Comparison of ENCODE assay signal across 8 cellular contexts in the genomic region with DNA sequence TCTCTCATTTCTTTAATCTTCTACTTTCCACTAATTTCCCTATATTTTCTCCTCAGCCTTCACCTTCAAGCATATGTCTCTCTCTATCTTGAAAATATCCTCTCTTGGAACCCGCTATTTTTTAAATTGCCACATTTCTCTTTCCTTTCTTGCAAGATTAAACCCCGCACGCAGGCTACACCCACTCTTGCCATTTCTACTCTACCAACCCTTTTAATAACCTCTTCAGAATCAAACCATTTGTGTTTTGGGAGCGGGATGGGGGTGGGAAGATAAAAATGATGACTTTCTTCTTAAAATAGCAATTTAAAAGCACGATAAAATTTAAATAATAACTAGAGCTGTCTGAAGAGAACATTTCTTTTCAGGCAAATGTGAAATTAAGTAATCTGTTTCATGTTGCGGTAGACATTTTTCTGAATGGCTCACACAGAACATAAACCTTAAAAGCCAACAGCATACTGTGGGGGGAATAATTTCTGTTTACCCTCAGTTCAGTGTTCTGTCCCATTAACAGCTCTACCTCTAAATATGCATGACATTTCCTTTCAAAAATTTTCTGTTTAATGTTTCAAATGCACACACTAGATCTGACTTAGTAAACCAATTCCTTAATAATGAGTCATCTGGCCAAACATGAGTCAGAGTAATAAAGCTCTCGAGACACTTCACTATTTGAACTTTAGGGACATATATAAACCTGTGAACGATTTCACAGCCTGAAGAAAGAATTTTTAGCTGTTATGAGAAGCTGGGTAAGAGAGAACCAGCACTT. TPM values are rescaled to one million over a fixed set of nuclear protein-coding genes. Genes with fewer than 3 reads are reported as not detected.
A peak's percentile ranks its signal among the peaks of the same experiment; 100 is the strongest.
DNase-seq lines count a peak whose midpoint lies in the region; ATAC-seq and TF ChIP-seq lines count a peak whose summit lies in the region.

No MANE protein-coding gene starts in this region.

- peak; percentile 84 for DNase-seq in GM04504 (ENCODE audit: low read depth)
- peak; percentile 6 for DNase-seq in NCI-H146 (lab: John Stamatoyannopoulos, UW)
- DNase-seq in choroid plexus epithelial cell (ENCODE audit: low read depth): peak; percentile 96
- DNase-seq in omental fat pad (ENCODE audit: low spot score): no peak
- DNase-seq in G401 (ENCODE audit: low spot score): no peak
- DNase-seq in NCI-H128 (lab: John Stamatoyannopoulos, UW; ENCODE audit: unreplicated experiment): no peak
- no peak for DNase-seq in HuH-7.5 (ENCODE audit: low spot score)

- no peak for TF ChIP-seq CTCF in choroid plexus epithelial cell (conservative IDR thresholded peaks at IDR 0.05; ENCODE audit: low read depth, low read length)
- no peak for TF ChIP-seq CTCF in omental fat pad (IDR thresholded peaks at IDR 0.05)

- in situ Hi-C loops in G401 (cut with HindIII; ENCODE audit: low sequenced_read_pairs): no loop called here

- peak overlapping the region; percentile 36 for H3K4me3 ChIP-seq in choroid plexus epithelial cell (ENCODE audit: low read depth, low read length)

- ATAC-seq in omental fat pad (ENCODE audit: low FRiP score): peak; percentile 93
- ATAC-seq in HG03095 (IDR thresholded peaks at IDR 0.05; ENCODE audit: unreplicated experiment): no peak

RNA-seq across cellular contexts. Expression of a gene that starts 20.5 kb away (rescaled TPM):
- 10 to 100 TPM in 1 of 4 donors, 1 to 10 TPM in 3; 3.8 to 21.5 (median 7.8) TPM for total RNA-seq in omental fat pad
- not detected in 2 replicates for total RNA-seq in G401 (2014; rRNA removed; shearing (Covaris generic))

Comparison
In these comparisons a context has a peak if more than half of its experiments do, and no peak if none do; other contexts are left out.
1. DNase-seq: peak in GM04504 (single experiment), NCI-H146 (single experiment) and choroid plexus epithelial cell (single experiment); none in omental fat pad (single experiment), G401 (single experiment), NCI-H128 (single experiment) and HuH-7.5 (single experiment).